ENCODE assay signal across 1 cellular context in genomic region chr4:168562021-168562691, GRCh38.
TF ChIP-seq lines count a peak whose summit lies in the region.

No MANE protein-coding gene starts in this region.

TF ChIP-seq in HEK293, 187 proteins besides CTCF, POLR2A, EP300 and RAD21 (continued from another document and continues in another):
- TF ChIP-seq ATF2 (tag by site-specific recombination; IDR thresholded peaks at IDR 0.05; ENCODE audit: low read depth) (no peak), ZNF311 (tag by site-specific recombination; IDR thresholded peaks at IDR 0.05; ENCODE audit: borderline replicate concordance) (no peak), ZBTB8A (tag by site-specific recombination; IDR thresholded peaks at IDR 0.05) (no peak), ZNF23 (tag by site-specific recombination; IDR thresholded peaks at IDR 0.05; ENCODE audit: borderline replicate concordance) (no peak), ZNF664 (tag by site-specific recombination; IDR thresholded peaks at IDR 0.05) (no peak), FEZF1 (tag by site-specific recombination; IDR thresholded peaks at IDR 0.05) (peak; percentile 27), ZNF585B (tag by site-specific recombination; IDR thresholded peaks at IDR 0.05) (no peak), KLF8 (tag by site-specific recombination; IDR thresholded peaks at IDR 0.05) (peak; percentile 65), ZNF202 (tag by site-specific recombination; IDR thresholded peaks at IDR 0.05; ENCODE audit: borderline replicate concordance) (no peak), ZNF184 (tag by site-specific recombination; IDR thresholded peaks at IDR 0.05) (no peak), MYNN (tag by site-specific recombination; IDR thresholded peaks at IDR 0.05; ENCODE audit: borderline replicate concordance) (no peak), ZNF221 (tag by site-specific recombination; IDR thresholded peaks at IDR 0.05; ENCODE audit: borderline replicate concordance) (no peak), ZNF302 (tag by site-specific recombination; IDR thresholded peaks at IDR 0.05; ENCODE audit: low read depth) (no peak), YY2 (tag by site-specific recombination; IDR thresholded peaks at IDR 0.05) (no peak), GLI2 (tag by site-specific recombination; IDR thresholded peaks at IDR 0.05; ENCODE audit: borderline replicate concordance, low read depth) (no peak), ZNF776 (tag by site-specific recombination; IDR thresholded peaks at IDR 0.05; ENCODE audit: borderline replicate concordance) (no peak), ZXDB (tag by site-specific recombination; IDR thresholded peaks at IDR 0.05) (peak; percentile 50), ZBTB10 (tag by site-specific recombination; IDR thresholded peaks at IDR 0.05) (no peak), ZNF214 (tag by site-specific recombination; IDR thresholded peaks at IDR 0.05; ENCODE audit: borderline replicate concordance) (no peak), KLF10 (tag by site-specific recombination; IDR thresholded peaks at IDR 0.05) (no peak), ZSCAN4 (tag by site-specific recombination; IDR thresholded peaks at IDR 0.05) (peak; percentile 72), ZNF274 (IDR thresholded peaks at IDR 0.05; ENCODE audit: low read length) (no peak), ZNF274 (tag by site-specific recombination; IDR thresholded peaks at IDR 0.05; ENCODE audit: borderline replicate concordance) (no peak), ZNF513 (tag by site-specific recombination; IDR thresholded peaks at IDR 0.05) (no peak), TSHZ1 (tag by site-specific recombination; IDR thresholded peaks at IDR 0.05; ENCODE audit: borderline replicate concordance) (peak; percentile 42; the same call in 1 of the 2 replicates), ZNF324 (tag by site-specific recombination; IDR thresholded peaks at IDR 0.05) (no peak), ZBTB17 (tag by site-specific recombination; IDR thresholded peaks at IDR 0.05) (peak; percentile 54; the same call in 1 of the 2 replicates), ZNF157 (tag by site-specific recombination; IDR thresholded peaks at IDR 0.05) (no peak), SCRT2 (tag by site-specific recombination; IDR thresholded peaks at IDR 0.05) (peak; percentile 36; the same call in 1 of the 2 replicates), ZNF121 (tag by site-specific recombination; IDR thresholded peaks at IDR 0.05) (no peak), ZSCAN16 (tag by site-specific recombination; IDR thresholded peaks at IDR 0.05) (no peak), ZNF530 (tag by site-specific recombination; IDR thresholded peaks at IDR 0.05; ENCODE audit: low read depth) (no peak), ZNF555 (tag by site-specific recombination; conservative IDR thresholded peaks at IDR 0.05) (no peak), SALL2 (tag by site-specific recombination; IDR thresholded peaks at IDR 0.05; ENCODE audit: borderline replicate concordance) (no peak), ZBTB21 (tag by site-specific recombination; IDR thresholded peaks at IDR 0.05) (no peak), ZNF114 (tag by site-specific recombination; IDR thresholded peaks at IDR 0.05) (no peak), ZNF10 (tag by site-specific recombination; IDR thresholded peaks at IDR 0.05) (no peak), GLI4 (tag by site-specific recombination; IDR thresholded peaks at IDR 0.05) (no peak), TCF7L2 (IDR thresholded peaks at IDR 0.05; ENCODE audit: borderline replicate concordance, low read depth, low read length) (no peak), OVOL3 (tag by site-specific recombination; IDR thresholded peaks at IDR 0.05) (no peak), ZNF280C (tag by site-specific recombination; IDR thresholded peaks at IDR 0.05) (no peak), ZFP69B (tag by site-specific recombination; IDR thresholded peaks at IDR 0.05) (no peak), HOXD13 (CRISPR knock-in tag; IDR thresholded peaks at IDR 0.05; ENCODE audit: borderline replicate concordance) (no peak), ZNF521 (tag by site-specific recombination; IDR thresholded peaks at IDR 0.05) (no peak), ZBTB20 (tag by site-specific recombination; IDR thresholded peaks at IDR 0.05) (no peak), ZNF350 (tag by site-specific recombination; IDR thresholded peaks at IDR 0.05) (no peak), ZNF354C (tag by site-specific recombination; IDR thresholded peaks at IDR 0.05; ENCODE audit: borderline replicate concordance, low read depth) (no peak), GFI1B (tag by site-specific recombination; IDR thresholded peaks at IDR 0.05) (no peak), INSM2 (tag by site-specific recombination; IDR thresholded peaks at IDR 0.05) (peak; percentile 58; the same call in 1 of the 2 replicates), ZNF677 (tag by site-specific recombination; IDR thresholded peaks at IDR 0.05) (no peak), YY1 (tag by site-specific recombination; IDR thresholded peaks at IDR 0.05) (no peak), ZNF837 (tag by site-specific recombination; IDR thresholded peaks at IDR 0.05) (no peak), ZNF26 (tag by site-specific recombination; IDR thresholded peaks at IDR 0.05) (no peak), BCL11A (tag by site-specific recombination; IDR thresholded peaks at IDR 0.05; ENCODE audit: low read depth) (no peak), ZNF394 (tag by site-specific recombination; IDR thresholded peaks at IDR 0.05; ENCODE audit: borderline replicate concordance) (no peak), SP7 (tag by site-specific recombination; IDR thresholded peaks at IDR 0.05) (peak; percentile 58), ZNF146 (tag by site-specific recombination; IDR thresholded peaks at IDR 0.05) (no peak), KLF9 (tag by site-specific recombination; IDR thresholded peaks at IDR 0.05; ENCODE audit: low read depth) (no peak), ZNF473 (tag by site-specific recombination; IDR thresholded peaks at IDR 0.05) (no peak), ZNF37A (tag by site-specific recombination; IDR thresholded peaks at IDR 0.05) (no peak), SP2 (tag by site-specific recombination; IDR thresholded peaks at IDR 0.05) (no peak)
